In the genomic region with DNA sequence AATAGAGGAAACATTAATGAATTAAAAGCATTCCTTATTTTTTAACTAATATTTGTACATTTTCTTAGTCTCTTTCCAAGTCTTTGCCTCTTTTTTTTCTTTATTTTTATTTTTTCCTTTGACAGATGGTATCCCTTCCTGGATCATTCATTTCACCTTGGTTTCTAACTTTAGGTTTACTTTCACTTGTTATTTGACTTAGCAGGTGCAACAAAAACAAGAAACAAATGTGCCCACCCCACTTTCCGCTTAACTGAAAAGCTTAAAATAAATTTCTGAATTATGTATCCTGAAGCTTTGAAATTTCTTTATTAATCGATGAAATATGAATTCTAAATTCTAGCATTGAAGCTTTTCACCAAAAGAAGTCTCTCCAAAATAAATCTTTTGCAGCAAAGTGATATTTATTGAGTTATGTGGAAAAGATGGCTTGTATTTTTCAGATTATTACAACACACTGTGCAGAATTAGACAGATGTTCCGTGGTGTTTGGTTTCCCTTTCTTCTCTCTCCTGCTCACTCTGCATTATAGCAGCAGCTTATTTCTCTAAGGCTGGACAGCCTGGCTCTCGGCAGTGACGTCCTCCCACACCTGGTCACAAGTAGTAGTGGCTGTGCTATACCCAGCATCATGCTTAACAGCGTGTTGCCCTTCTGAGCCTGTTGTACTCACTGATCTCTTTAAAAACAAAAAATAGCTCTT, we compare ENCODE assay signal across 19 cellular contexts.
DNase-seq lines count a peak whose midpoint lies in the region; ATAC-seq and TF ChIP-seq lines count a peak whose summit lies in the region.
"Had no signal": no experiment of that assay in that cellular context is flagged by ENCODE, and none has a peak within 500 bp of the region (broad histone marks: within the 10 kb centered on the region; RNA-seq: fewer than 3 reads in every experiment).

No MANE protein-coding gene starts in this region.

- peak; percentile 50 for ATAC-seq in GM18907 (IDR thresholded peaks at IDR 0.05; ENCODE audit: unreplicated experiment)
- no peak for ATAC-seq in GM18520 (IDR thresholded peaks at IDR 0.05; ENCODE audit: unreplicated experiment)
- ATAC-seq: HepG2, PC-3 had no signal

- H3K27ac Mint-ChIP-seq in nephron progenitor cell = peak overlapping the region; percentile 90

- peak; percentile 34 for DNase-seq in NCI-H748 (lab: John Stamatoyannopoulos, UW; ENCODE audit: unreplicated experiment)
- DNase-seq in NCI-H748 treated with DMSO at 0.1 percent for 48 hours (lab: John Stamatoyannopoulos, UW) = no peak
- DNase-seq in NCI-H510A treated with DMSO at 0.1 percent for 48 hours (lab: John Stamatoyannopoulos, UW) = peak; percentile 90
- DNase-seq in nephron progenitor cell = no peak
- no peak for DNase-seq in stimulated activated CD4-positive, alpha-beta T cell treated with anti-CD3 and anti-CD28 coated beads, Interleukin-2, amount 100 ng/mL, for 24 hours
- DNase-seq in activated CD4-positive, CD25-positive, alpha-beta regulatory T cell (lab: John Stamatoyannopoulos, UW) = no peak
- DNase-seq: activated CD4-positive, alpha-beta T cell treated with anti-CD3 and anti-CD28 coated beads for 4 hours; H9; hippocampal formation; kidney glomerular epithelial cell; midbrain; occipital lobe; PC-3; stimulated activated CD4-positive, alpha-beta T cell treated with anti-CD3 and anti-CD28 coated beads, Interleukin-4, amount 100 ng/mL, for 24 hours; T-helper 9 cell; upper lobe of left lung had no signal

- peaks cover 5% of the 10 kb centered on the region for H3K9me3 Mint-ChIP-seq in nephron progenitor cell
- H3K9me3 Mint-ChIP-seq: H9 had no signal

- H3K36me3 Mint-ChIP-seq in nephron progenitor cell (ENCODE audit: low read depth) = peaks cover 50% of the 10 kb centered on the region

- no peak overlapping the region for H3K4me3 Mint-ChIP-seq in nephron progenitor cell
- H3K4me3 Mint-ChIP-seq: H9 had no signal

- H3K27me3 Mint-ChIP-seq in nephron progenitor cell (ENCODE audit: low read depth, poor library complexity) = peaks cover 5% of the 10 kb centered on the region

- H3K4me1 Mint-ChIP-seq in nephron progenitor cell = peaks cover 36% of the 10 kb centered on the region

- TF ChIP-seq CTCF in nephron progenitor cell (IDR thresholded peaks at IDR 0.05) = no peak

Comparison
In these comparisons a context has a peak if more than half of its experiments do, and no peak if none do; other contexts are left out.
1. DNase-seq: peak in NCI-H748 (single experiment) and NCI-H510A treated with DMSO at 0.1 percent for 48 hours (single experiment); none in NCI-H748 treated with DMSO at 0.1 percent for 48 hours (single experiment), nephron progenitor cell (single experiment), stimulated activated CD4-positive, alpha-beta T cell treated with anti-CD3 and anti-CD28 coated beads, Interleukin-2, amount 100 ng/mL, for 24 hours (0 of 2) and activated CD4-positive, CD25-positive, alpha-beta regulatory T cell (0 of 4).